ENCODE assay signal across 11 cellular contexts in the genomic region with DNA sequence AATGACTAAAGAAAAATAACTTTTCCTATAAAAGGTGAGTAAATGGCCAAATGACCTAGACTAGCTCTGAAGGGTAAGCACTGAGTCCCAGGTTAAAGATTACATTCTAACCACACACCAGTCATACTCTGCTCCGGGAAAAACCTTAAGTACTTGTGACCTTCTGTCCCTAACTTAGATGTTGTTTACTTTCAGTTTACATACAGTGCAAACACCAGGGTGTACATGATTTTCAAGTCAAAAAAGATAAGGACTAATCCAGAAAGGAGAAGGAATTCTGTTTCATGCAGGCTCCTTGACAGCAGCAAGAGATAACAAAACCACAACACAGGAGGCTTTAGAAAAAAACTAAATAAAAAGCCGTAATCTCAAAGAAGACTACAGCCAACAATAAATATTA.
DNase-seq lines count a peak whose midpoint lies in the region; ATAC-seq, FAIRE-seq and TF ChIP-seq lines count a peak whose summit lies in the region.
"Had no signal": no experiment of that assay in that cellular context is flagged by ENCODE, and none has a peak within 500 bp of the region (broad histone marks: within the 10 kb centered on the region; RNA-seq: fewer than 3 reads in every experiment).

No MANE protein-coding gene starts in this region.

- no peak for FAIRE-seq in HTR-8/SVneo (lab: Jason Lieb, UNC)

- H3K4me3 Mint-ChIP-seq in Caco-2 (ENCODE audit: unreplicated experiment) = peak overlapping the region; percentile 42
- H3K4me3 Mint-ChIP-seq: naive B cell had no signal

- no peak overlapping the region for H3K27ac ChIP-seq in WERI-Rb-1
- H3K27ac ChIP-seq: coronary artery had no signal

- H3K27ac Mint-ChIP-seq in Caco-2 (ENCODE audit: unreplicated experiment) = peak overlapping the region; percentile 73

- H3K9me3 Mint-ChIP-seq in Caco-2 (ENCODE audit: unreplicated experiment) = peaks cover 12% of the 10 kb centered on the region
- H3K9me3 Mint-ChIP-seq: naive B cell had no signal

- peak in 1 of 2 experiments; percentile 72 for DNase-seq in Caco-2
- DNase-seq in erythroblast (lab: John Stamatoyannopoulos, UW) = peak; percentile 22 to 29
- DNase-seq in WERI-Rb-1 = no peak
- DNase-seq in pons (ENCODE audit: low spot score) = no peak
- no peak for DNase-seq in NCI-H1694 treated with DMSO at 0.1 percent for 48 hours (lab: John Stamatoyannopoulos, UW)
- DNase-seq in HTR-8/SVneo (ENCODE audit: insufficient read length, low spot score) = no peak
- DNase-seq: C1 segment of cervical spinal cord, naive B cell had no signal

- TF ChIP-seq CTCF in Caco-2 (IDR thresholded peaks at IDR 0.05; ENCODE audit: insufficient read depth in 1 of 2, low read depth in 1 of 2, low read length in 1 of 2, severe bottlenecking in 1 of 2, unreplicated experiment in 1 of 2) = no peak
- no peak for TF ChIP-seq CTCF in WERI-Rb-1 (IDR thresholded peaks at IDR 0.05; ENCODE audit: low read depth, low read length)

- H3K36me3 Mint-ChIP-seq in Caco-2 (ENCODE audit: insufficient read depth, unreplicated experiment) = peaks cover 89% of the 10 kb centered on the region
- H3K36me3 Mint-ChIP-seq: naive B cell had no signal

- H3K4me1 Mint-ChIP-seq in Caco-2 (ENCODE audit: low read depth, unreplicated experiment) = peaks cover 64% of the 10 kb centered on the region
- H3K4me1 Mint-ChIP-seq: naive B cell had no signal

- H3K9me3 ChIP-seq in Caco-2 (no peaks in the 10 kb centered on the region), WERI-Rb-1 (ENCODE audit: severe bottlenecking) (no peaks in the 10 kb centered on the region)

- no peaks in the 10 kb centered on the region for H3K27me3 Mint-ChIP-seq in Caco-2 (ENCODE audit: insufficient read depth, unreplicated experiment)

- CTCF ChIA-PET in Caco-2 (lab: Charles Lee) = interaction anchor here (1.0 kb wide), 1 partner anchor 308 kb away, joined by 4 read pairs; no protein-coding TSS in a partner anchor

- H3K36me3 ChIP-seq in Caco-2 (ENCODE audit: control insufficient read depth, insufficient read depth, low read length) (no peaks in the 10 kb centered on the region; the same call in none of the 2 replicates), WERI-Rb-1 (no peaks in the 10 kb centered on the region; the same call in 1 of the 2 replicates)

- peaks cover 57% of the 10 kb centered on the region for H3K4me1 ChIP-seq in Caco-2

- H3K4me3 ChIP-seq in Caco-2 (ENCODE audit: low read depth, low read length) (no peak overlapping the region), WERI-Rb-1 (ENCODE audit: low read depth, low read length) (no peak overlapping the region)
- H3K4me3 ChIP-seq: coronary artery had no signal

- BruUV-seq in Caco-2 (replicated peaks; lab: Mats Ljungman, UMichigan) = no TSS peak

- TF ChIP-seq POLR2A in erythroblast (IDR thresholded peaks at IDR 0.05; ENCODE audit: low read length) = no peak

- POLR2A ChIA-PET in Caco-2 (lab: Charles Lee) = no interaction called here

- ATAC-seq in GM19468 (IDR thresholded peaks at IDR 0.05; ENCODE audit: extremely low read depth, unreplicated experiment) (peak; percentile 85), HG03354 (IDR thresholded peaks at IDR 0.05; ENCODE audit: poor library complexity, severe bottlenecking, unreplicated experiment) (peak; percentile 99)

- H3K27me3 ChIP-seq in Caco-2 (replicated peaks; ENCODE audit: control insufficient read depth, insufficient read depth, low read length) = no peaks in the 10 kb centered on the region
- H3K27me3 ChIP-seq in WERI-Rb-1 (ENCODE audit: insufficient read depth, low read depth, severe bottlenecking) = no peaks in the 10 kb centered on the region

- intact Hi-C loops in Caco-2 (cut with micrococcal nuclease; ENCODE audit: unreplicated experiment) = loop anchor here (1.0 to 10.0 kb wide), 5 partner anchors 9 to 156 kb away; no protein-coding TSS in a partner anchor

Comparison
In these comparisons a context has a peak if more than half of its experiments do, and no peak if none do; other contexts are left out.
1. DNase-seq: peak in erythroblast (2 of 2); none in WERI-Rb-1 (single experiment), pons (single experiment), NCI-H1694 treated with DMSO at 0.1 percent for 48 hours (single experiment) and HTR-8/SVneo (single experiment).